8 cellular contexts compared by ENCODE assay signal in genomic region chr1:35557611-35558373, GRCh38. TPM values are rescaled to one million over a fixed set of nuclear protein-coding genes. Genes with fewer than 3 reads are reported as not detected.
DNase-seq lines count a peak whose midpoint lies in the region; ATAC-seq and TF ChIP-seq lines count a peak whose summit lies in the region.

NCDN (plus strand) TSS chr1:35557799; CDS start chr1:35558191, 392 bp downstream.

- TF ChIP-seq CTCF in CD14-positive monocyte (IDR thresholded peaks at IDR 0.05) (no peak), dorsolateral prefrontal cortex (IDR thresholded peaks at IDR 0.05 in 54 of 56, conservative IDR thresholded peaks at IDR 0.05 in 2 of 56; ENCODE audit: low read depth in 1 of 56, partially characterized antibody in 56 of 56) (peak in 6 of 56 donors; percentile 1 to 43 (median 21)), right lobe of liver (IDR thresholded peaks at IDR 0.05) (no peak)

- peak within 1 kb of the TSS; percentile 83 to 94 (median 89) for H3K27ac Mint-ChIP-seq in CD14-positive monocyte
- H3K27ac Mint-ChIP-seq in activated CD4-positive, alpha-beta memory T cell treated with anti-CD3 and anti-CD28 coated beads for 36 hours, result peak within 1 kb of the TSS; percentile 95

- H3K9me3 ChIP-seq in right lobe of liver, result no peaks in the 10 kb centered on the region

- peaks cover 33 to 45% of the 10 kb centered on the region in 2 donors for H3K36me3 Mint-ChIP-seq in CD14-positive monocyte
- peaks cover 4% of the 10 kb centered on the region for H3K36me3 Mint-ChIP-seq in activated CD4-positive, alpha-beta memory T cell treated with anti-CD3 and anti-CD28 coated beads for 36 hours

- H3K27me3 Mint-ChIP-seq in CD14-positive monocyte (ENCODE audit: low read depth in 3 of 3), result no peaks in the 10 kb centered on the region
- H3K27me3 Mint-ChIP-seq in activated CD4-positive, alpha-beta memory T cell treated with anti-CD3 and anti-CD28 coated beads for 36 hours, result no peaks in the 10 kb centered on the region

- H3K4me3 ChIP-seq in dorsolateral prefrontal cortex (peak within 1 kb of the TSS; percentile 76 to 100 (median 96)), right lobe of liver (peak within 1 kb of the TSS; percentile 93 to 98 (median 96))

- ATAC-seq in GM19397 (IDR thresholded peaks at IDR 0.05; ENCODE audit: unreplicated experiment) (peak; percentile 78), HG03571 (IDR thresholded peaks at IDR 0.05; ENCODE audit: unreplicated experiment) (peak; percentile 70), right lobe of liver (peak; percentile 82 to 91 (median 88))

- H3K9me3 Mint-ChIP-seq in CD14-positive monocyte, result no peaks in the 10 kb centered on the region
- H3K9me3 Mint-ChIP-seq in activated CD4-positive, alpha-beta memory T cell treated with anti-CD3 and anti-CD28 coated beads for 36 hours, result no peaks in the 10 kb centered on the region

- TF ChIP-seq POLR2A in right lobe of liver (IDR thresholded peaks at IDR 0.05), result no peak

- CTCF ChIA-PET in activated CD4-positive, alpha-beta memory T cell treated with anti-CD3 and anti-CD28 coated beads for 36 hours (lab: Charles Lee), result interaction anchor here (0.6 to 9.2 kb wide), 7 partner anchors 11 to 169 kb away, joined by 3 to 138 read pairs (median 4); no protein-coding TSS in a partner anchor

- POLR2A ChIA-PET in activated CD4-positive, alpha-beta memory T cell treated with anti-CD3 and anti-CD28 coated beads for 36 hours (lab: Charles Lee), result interaction anchor here (1.0 to 2.9 kb wide), 6 partner anchors 13 to 212 kb away, joined by 3 to 21 read pairs (median 10); partner anchors contain the start of gene CLSPN

- intact Hi-C loops in CD14-positive monocyte (cut with micrococcal nuclease) (loop anchor here (5.0 to 10.0 kb wide), 5 partner anchors 105 to 365 kb away; partner anchors contain the start of gene SFPQ (in 2 of the 2)), dorsolateral prefrontal cortex (cut with DNase I) (loop anchor here (5.0 to 10.0 kb wide), 2 partner anchors 283 to 365 kb away; partner anchors contain the start of gene SFPQ (in 1 of the 2)), right lobe of liver (cut with DNase I) (no loop called here)
- intact Hi-C loops in activated CD4-positive, alpha-beta memory T cell treated with anti-CD3 and anti-CD28 coated beads for 36 hours (cut with micrococcal nuclease), result loop anchor here (5.0 to 10.0 kb wide), 5 partner anchors 85 to 1917 kb away; partner anchors contain the start of genes PSMB2, SFPQ, ZC3H12A and ZMYM6

- peak within 1 kb of the TSS; percentile 78 to 100 (median 99) for H3K27ac ChIP-seq in dorsolateral prefrontal cortex
- peak within 1 kb of the TSS; percentile 87 to 95 (median 93) for H3K27ac ChIP-seq in right lobe of liver

- H3K4me1 Mint-ChIP-seq in CD14-positive monocyte, result peaks cover 66% of the 10 kb centered on the region
- peaks cover 60% of the 10 kb centered on the region for H3K4me1 Mint-ChIP-seq in activated CD4-positive, alpha-beta memory T cell treated with anti-CD3 and anti-CD28 coated beads for 36 hours (ENCODE audit: low read depth)

- H3K4me3 Mint-ChIP-seq in CD14-positive monocyte, result peak within 1 kb of the TSS; percentile 93 to 95
- peak within 1 kb of the TSS; percentile 97 for H3K4me3 Mint-ChIP-seq in activated CD4-positive, alpha-beta memory T cell treated with anti-CD3 and anti-CD28 coated beads for 36 hours

- DNase-seq in CD14-positive monocyte (ENCODE audit: low spot score), result peak; percentile 96
- DNase-seq in NCI-H82 treated with DMSO at 0.1 percent for 48 hours (lab: John Stamatoyannopoulos, UW; ENCODE audit: unreplicated experiment), result peak; percentile 95
- DNase-seq in activated CD4-positive, alpha-beta memory T cell treated with anti-CD3 and anti-CD28 coated beads for 36 hours, result peak; percentile 98
- DNase-seq in dorsolateral prefrontal cortex, result peak; percentile 93 to 97 (median 96)
- peak; percentile 95 to 97 (median 96) for DNase-seq in right lobe of liver
- DNase-seq in stimulated activated CD4-positive, alpha-beta T cell treated with anti-CD3 and anti-CD28 coated beads, Interleukin-4, amount 100 ng/mL, for 4 hours, result peak; percentile 95 to 96

- WGBS in right lobe of liver (ENCODE audit: insufficient coverage, low coverage, low lambda C conversion rate, missing lambda C conversion rate), result 0% methylated on average over 11 of the region's 58 CpGs

- peaks cover 0 to 12% (median 0%) of the 10 kb centered on the region in 4 donors for H3K36me3 ChIP-seq in right lobe of liver

- H3K27me3 ChIP-seq in dorsolateral prefrontal cortex (no peaks in the 10 kb centered on the region), right lobe of liver (no peaks in the 10 kb centered on the region)

- peaks cover 0 to 47% (median 18%) of the 10 kb centered on the region in 4 donors for H3K4me1 ChIP-seq in right lobe of liver

RNA-seq across cellular contexts. Expression of gene NCDN, which starts in this region (rescaled TPM):
- polyA plus RNA-seq in CD14-positive monocyte, result 1 to 10 TPM; 5.0 to 7.0 TPM
- 10 to 100 TPM; 21.6 to 21.7 TPM for total RNA-seq in activated CD4-positive, alpha-beta memory T cell treated with anti-CD3 and anti-CD28 coated beads for 36 hours
- total RNA-seq in dorsolateral prefrontal cortex, result 100 to 1,000 TPM; 209 to 881 (median 618) TPM
- total RNA-seq in right lobe of liver, result 10 to 100 TPM in 2 of 6 experiments, 1 to 10 TPM in 4; 5.9 to 11.7 (median 7.3) TPM

Comparison
In these comparisons a context has a peak if more than half of its experiments do, and no peak if none do; other contexts are left out.
1. Peak in every context shown above with its lines: DNase-seq, ATAC-seq, H3K4me3 ChIP-seq and H3K27ac ChIP-seq.
2. RNA of gene NCDN (total RNA-seq): 209 to 881 TPM in dorsolateral prefrontal cortex; 21.6 to 21.7 TPM in activated CD4-positive, alpha-beta memory T cell treated with anti-CD3 and anti-CD28 coated beads for 36 hours and 5.9 to 11.7 TPM in right lobe of liver; every median in the first group is over 4 times any median in the second.
3. intact Hi-C loops: an anchor here in CD14-positive monocyte (5.0 to 10.0 kb wide), activated CD4-positive, alpha-beta memory T cell treated with anti-CD3 and anti-CD28 coated beads for 36 hours (5.0 to 10.0 kb wide) and dorsolateral prefrontal cortex (5.0 to 10.0 kb wide); none called in right lobe of liver.